11 cellular contexts compared by ENCODE assay signal in genomic region chr17:43714338-43715149, GRCh38. TPM values are rescaled to one million over a fixed set of nuclear protein-coding genes. Genes with fewer than 3 reads are reported as not detected.
DNase-seq lines count a peak whose midpoint lies in the region; ATAC-seq and TF ChIP-seq lines count a peak whose summit lies in the region.
"Had no signal": no experiment of that assay in that cellular context is flagged by ENCODE, and none has a peak within 500 bp of the region (broad histone marks: within the 10 kb centered on the region; RNA-seq: fewer than 3 reads in every experiment).

No MANE protein-coding gene starts in this region.

- H3K79me1 ChIP-seq in mesendoderm (ENCODE audit: low read length), result no peaks in the 10 kb centered on the region

- peak; percentile 87 for DNase-seq in HT1080 (ENCODE audit: low read depth)
- peak; percentile 81 for DNase-seq in amniotic epithelial cell (ENCODE audit: low read depth)
- DNase-seq in lower lobe of right lung, result no peak
- no peak for DNase-seq in NCI-H82 treated with DMSO at 0.1 percent for 48 hours (lab: John Stamatoyannopoulos, UW; ENCODE audit: unreplicated experiment)
- no peak for DNase-seq in retina
- no peak for DNase-seq in mesendoderm
- DNase-seq: effector memory CD4-positive, alpha-beta T cell; SHP77 treated with DMSO at 0.1 percent for 48 hours; uterus had no signal

- H3K4me3 ChIP-seq in BLaER1 treated with 17β-estradiol and CSF1 and Interleukin-3, amounts not matched to agents 10 nM and 100 nM, result peak overlapping the region in 4 of 10 experiments; percentile 49 to 68 (median 54); a peak in 4 of 20 replicates
- H3K4me3 ChIP-seq in lower lobe of right lung (peak overlapping the region; percentile 56), mesendoderm (ENCODE audit: low read length) (no peak overlapping the region)

- no peaks in the 10 kb centered on the region for H3K36me3 ChIP-seq in BLaER1 treated with 17β-estradiol and CSF1 and Interleukin-3, amounts not matched to agents 10 nM and 100 nM
- H3K36me3 ChIP-seq in lower lobe of right lung (no peaks in the 10 kb centered on the region), mesendoderm (ENCODE audit: control insufficient read depth, insufficient read depth, low read length) (no peaks in the 10 kb centered on the region)
- H3K36me3 ChIP-seq: uterus had no signal

- intact Hi-C loops in lower lobe of right lung (cut with DNase I), result no loop called here

- H3K4me1 ChIP-seq in BLaER1 treated with 17β-estradiol and CSF1 and Interleukin-3, amounts not matched to agents 10 nM and 100 nM, result peaks cover 18 to 46% (median 26%) of the 10 kb centered on the region in 10 experiments
- H3K4me1 ChIP-seq in lower lobe of right lung, result peaks cover 16% of the 10 kb centered on the region
- H3K4me1 ChIP-seq in mesendoderm (ENCODE audit: control insufficient read depth, low read depth, low read length), result no peaks in the 10 kb centered on the region
- H3K4me1 ChIP-seq: uterus had no signal

- peaks cover 0 to 12% (median 0%) of the 10 kb centered on the region in 11 experiments; a peak in 1 of 22 replicates for H4K20me1 ChIP-seq in BLaER1 treated with 17β-estradiol and CSF1 and Interleukin-3, amounts not matched to agents 10 nM and 100 nM

- H3K4me2 ChIP-seq in BLaER1 treated with 17β-estradiol and CSF1 and Interleukin-3, amounts not matched to agents 10 nM and 100 nM, result peak overlapping the region; percentile 81 to 96 (median 87)
- no peak overlapping the region for H3K4me2 ChIP-seq in mesendoderm (ENCODE audit: low read length)

- no peak overlapping the region for H3K9ac ChIP-seq in BLaER1 treated with 17β-estradiol and CSF1 and Interleukin-3, amounts not matched to agents 10 nM and 100 nM
- no peak overlapping the region for H3K9ac ChIP-seq in mesendoderm (ENCODE audit: low read length)

- H2BK5ac ChIP-seq in mesendoderm (ENCODE audit: low read length), result no peak overlapping the region

- no CpG with 5 or more reads among the region's 6 CpGs for WGBS in mesendoderm (ENCODE audit: extremely low coverage, insufficient coverage, low lambda C conversion rate)

- no peak overlapping the region for H3K23ac ChIP-seq in mesendoderm (ENCODE audit: low read length)

- no peak overlapping the region for H2AK5ac ChIP-seq in mesendoderm (ENCODE audit: low read length)

- TF ChIP-seq CTCF in lower lobe of right lung (IDR thresholded peaks at IDR 0.05), result no peak

- H3K79me2 ChIP-seq in mesendoderm (ENCODE audit: control insufficient read depth, insufficient read depth, low read length), result no peaks in the 10 kb centered on the region

- H2BK15ac ChIP-seq in mesendoderm (replicated peaks; ENCODE audit: low read depth), result no peak overlapping the region

- no peak overlapping the region for H3K18ac ChIP-seq in mesendoderm (ENCODE audit: low read length)

- no peak overlapping the region for H4K5ac ChIP-seq in mesendoderm (ENCODE audit: low read length)

- no peak overlapping the region for H4K8ac ChIP-seq in mesendoderm (ENCODE audit: low read depth, low read length)

- peak; percentile 29 to 53 for ATAC-seq in lower lobe of right lung
- no peak for ATAC-seq in GM21529 (IDR thresholded peaks at IDR 0.05; ENCODE audit: unreplicated experiment)

- no peak overlapping the region for H2BK120ac ChIP-seq in mesendoderm (ENCODE audit: low read depth, low read length)

- H3K9me3 ChIP-seq in BLaER1 treated with 17β-estradiol and CSF1 and Interleukin-3, amounts not matched to agents 10 nM and 100 nM (replicated peaks in 1 of 11), result no peaks in the 10 kb centered on the region
- H3K9me3 ChIP-seq in lower lobe of right lung, result no peaks in the 10 kb centered on the region
- H3K9me3 ChIP-seq: uterus had no signal

- no peak overlapping the region for H3K56ac ChIP-seq in mesendoderm (ENCODE audit: low read length)

- H3K27me3 ChIP-seq in BLaER1 treated with 17β-estradiol and CSF1 and Interleukin-3, amounts not matched to agents 10 nM and 100 nM, result peaks cover 33 to 73% (median 52%) of the 10 kb centered on the region in 11 experiments
- H3K27me3 ChIP-seq in lower lobe of right lung (ENCODE audit: low read depth) (peaks cover 22% of the 10 kb centered on the region), mesendoderm (ENCODE audit: insufficient read depth, low read length, poor library complexity) (peaks cover 2% of the 10 kb centered on the region)
- H3K27me3 ChIP-seq: uterus had no signal

- H3K4ac ChIP-seq in mesendoderm (ENCODE audit: low read depth, low read length), result no peak overlapping the region

- no peak overlapping the region for H3K27ac ChIP-seq in BLaER1 treated with 17β-estradiol and CSF1 and Interleukin-3, amounts not matched to agents 10 nM and 100 nM
- H3K27ac ChIP-seq in lower lobe of right lung, result peak overlapping the region; percentile 72
- no peak overlapping the region for H3K27ac ChIP-seq in mesendoderm (ENCODE audit: low read depth, low read length)

RNA-seq across cellular contexts. Expression of gene SOST, which starts 44.0 kb away (rescaled TPM):
- not detected in 2 replicates for total RNA-seq in HT1080 (2014; rRNA removed; shearing (Covaris generic))
- not detected in 2 replicates for polyA plus RNA-seq in HT1080 (2015; cell fraction: cytosol; rRNA removed)
- not detected in 2 replicates for polyA plus RNA-seq in HT1080 (2015; cell fraction: nucleus; rRNA removed)
- total RNA-seq in lower lobe of right lung, result not detected
- polyA plus RNA-seq in mesendoderm (2013, experiment 1 of 2), result 0.13 TPM
- 0.14 TPM for polyA plus RNA-seq in mesendoderm (2013, experiment 2 of 2)
- total RNA-seq: uterus had no signal

RNA-seq across cellular contexts. Expression of gene MEOX1, which starts 52.8 kb away (rescaled TPM):
- not detected in 2 replicates for total RNA-seq in HT1080 (2014; rRNA removed; shearing (Covaris generic))
- polyA plus RNA-seq in HT1080 (2015; cell fraction: cytosol; rRNA removed), result not detected in 2 replicates
- polyA plus RNA-seq in HT1080 (2015; cell fraction: nucleus; rRNA removed), result not detected in 2 replicates
- 0.86 TPM for total RNA-seq in lower lobe of right lung
- 0.04 TPM for polyA plus RNA-seq in mesendoderm (2013, experiment 1 of 2)
- polyA plus RNA-seq in mesendoderm (2013, experiment 2 of 2), result 0.04 TPM

Comparison
In these comparisons a context has a peak if more than half of its experiments do, and no peak if none do; other contexts are left out.
1. DNase-seq: peak in HT1080 (single experiment) and amniotic epithelial cell (single experiment); none in lower lobe of right lung (single experiment), NCI-H82 treated with DMSO at 0.1 percent for 48 hours (single experiment), retina (single experiment) and mesendoderm (single experiment).